ENCODE assay signal across 22 cellular contexts in the genomic region with DNA sequence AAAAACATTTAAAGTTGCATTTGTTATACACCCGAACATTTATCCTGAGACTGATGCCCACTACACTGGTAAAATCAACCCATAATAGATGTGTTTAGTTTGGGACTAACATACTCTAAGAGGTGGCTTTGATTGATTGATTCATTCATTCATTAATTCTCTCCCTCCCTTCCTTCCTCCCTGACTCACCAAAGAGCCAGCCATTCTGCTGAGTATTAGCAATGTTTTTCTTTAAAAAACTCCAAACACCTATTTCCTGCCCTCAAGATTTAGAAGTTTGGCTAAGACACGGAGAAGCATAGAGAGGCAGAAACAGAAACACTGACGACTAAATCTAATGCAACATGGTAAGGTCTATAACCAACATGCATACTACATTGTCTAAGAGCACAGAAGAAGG.
A peak's percentile ranks its signal among the peaks of the same experiment; 100 is the strongest.
DNase-seq lines count a peak whose midpoint lies in the region; ATAC-seq and TF ChIP-seq lines count a peak whose summit lies in the region.
"Had no signal": no experiment of that assay in that cellular context is flagged by ENCODE, and none has a peak within 500 bp of the region (broad histone marks: within the 10 kb centered on the region; RNA-seq: fewer than 3 reads in every experiment).

No MANE protein-coding gene starts in this region.

- in situ Hi-C loops in IMR-90 (cut with MboI; ENCODE audit: low sequenced_read_pairs): no loop called here

- H3K36me3 ChIP-seq in IMR-90 (ENCODE audit: control insufficient read depth, insufficient read depth, low read length) (no peaks in the 10 kb centered on the region), osteoblast (ENCODE audit: insufficient read depth, low read length) (no peaks in the 10 kb centered on the region)
- H3K36me3 ChIP-seq: BE2C had no signal

- H3K27ac ChIP-seq in IMR-90 (ENCODE audit: insufficient read depth, low read length) (no peak overlapping the region), osteoblast (ENCODE audit: low read depth, low read length) (no peak overlapping the region)
- H3K27ac ChIP-seq: A549; BLaER1 treated with 17β-estradiol and CSF1 and Interleukin-3, amounts not matched to agents 10 nM and 100 nM; GM23248 had no signal

- peak overlapping the region; percentile 26; the same call in 2 of the 3 replicates for H2BK15ac ChIP-seq in IMR-90 (ENCODE audit: low read depth, low read length)

- TF ChIP-seq POLR2A in IMR-90 (IDR thresholded peaks at IDR 0.05; ENCODE audit: low read depth, low read length): no peak

- no peaks in the 10 kb centered on the region for H3K79me2 ChIP-seq in osteoblast (ENCODE audit: insufficient read depth, low read length)

- H3K9ac ChIP-seq in IMR-90 (ENCODE audit: low read depth, low read length): no peak overlapping the region
- H3K9ac ChIP-seq: BLaER1 treated with 17β-estradiol and CSF1 and Interleukin-3, amounts not matched to agents 10 nM and 100 nM; GM23248 had no signal

- H3K36me3 Mint-ChIP-seq in stimulated activated effector memory CD8-positive, alpha-beta T cell treated with anti-CD3 and anti-CD28 coated beads, Interleukin-12 subunit alpha, Interleukin-12 subunit beta, amount 100 ng/mL, for 72 hours: no peaks in the 10 kb centered on the region

- ATAC-seq in IMR-90 (ENCODE audit: low read depth) (no peak; the same call in 1 of the 2 replicates), GM21529 (IDR thresholded peaks at IDR 0.05; ENCODE audit: unreplicated experiment) (no peak)
- no peak for ATAC-seq in stimulated activated effector memory CD8-positive, alpha-beta T cell treated with anti-CD3 and anti-CD28 coated beads, Interleukin-12 subunit alpha, Interleukin-12 subunit beta, amount 100 ng/mL, for 72 hours
- ATAC-seq: A549, HCT116 had no signal

- no peak overlapping the region for H4K5ac ChIP-seq in IMR-90 (ENCODE audit: low read depth, low read length)

- TF ChIP-seq CTCF in IMR-90 (conservative IDR thresholded peaks at IDR 0.05; ENCODE audit: low read depth, low read length) (no peak), fibroblast of pulmonary artery (IDR thresholded peaks at IDR 0.05; ENCODE audit: low read length, missing control alignments) (no peak), osteoblast (IDR thresholded peaks at IDR 0.05; ENCODE audit: extremely low read depth, low read depth, low read length) (no peak)

- H2BK20ac ChIP-seq in IMR-90 (ENCODE audit: low read depth, low read length): peak overlapping the region; percentile 63; the same call in 1 of the 2 replicates

- H2AK5ac ChIP-seq in IMR-90 (ENCODE audit: low read depth, low read length): no peak overlapping the region

- H3K79me1 ChIP-seq in IMR-90 (ENCODE audit: low read depth in 1 of 2, low read length in 2 of 2): peaks cover 0 to 3% of the 10 kb centered on the region in 2 experiments; a peak in 2 of 4 replicates

- H3K4me1 ChIP-seq in IMR-90 (ENCODE audit: control insufficient read depth, insufficient read depth, low read length) (peaks cover 14% of the 10 kb centered on the region), osteoblast (ENCODE audit: insufficient read depth, low read length) (peaks cover 6% of the 10 kb centered on the region)
- H3K4me1 ChIP-seq: A549; BLaER1 treated with 17β-estradiol and CSF1 and Interleukin-3, amounts not matched to agents 10 nM and 100 nM had no signal

- WGBS in IMR-90 (ENCODE audit: extremely low coverage in 2 of 2, insufficient read length in 1 of 2), 2 experiments: no CpG with 5 or more reads among the region's 3 CpGs

- H3K4me3 ChIP-seq in IMR-90 (ENCODE audit: insufficient read depth, low read depth, low read length) (no peak overlapping the region), fibroblast of pulmonary artery (replicated peaks; ENCODE audit: low read depth, low read length) (no peak overlapping the region), osteoblast (ENCODE audit: insufficient read depth, low read length) (no peak overlapping the region)
- H3K4me3 ChIP-seq: A549; BLaER1 treated with 17β-estradiol and CSF1 and Interleukin-3, amounts not matched to agents 10 nM and 100 nM; GM23248 had no signal

- 0 out of 2 replicates have a peak overlapping the region, but pooled peaks have one; percentile 58 for H2BK120ac ChIP-seq in IMR-90 (ENCODE audit: low read depth, low read length)

- H3K27me3 ChIP-seq in IMR-90 (ENCODE audit: control insufficient read depth, insufficient read depth, low read length) (no peaks in the 10 kb centered on the region), osteoblast (ENCODE audit: insufficient read depth, low read length) (no peaks in the 10 kb centered on the region)
- H3K27me3 ChIP-seq: BE2C; BLaER1 treated with 17β-estradiol and CSF1 and Interleukin-3, amounts not matched to agents 10 nM and 100 nM had no signal

- H4K8ac ChIP-seq in IMR-90 (ENCODE audit: low read depth in 2 of 2, low read length in 2 of 2): 0 out of 4 replicates have a peak overlapping the region, but pooled peaks of 1 of the 2 experiments have one; percentile 21

- H2AFZ ChIP-seq in IMR-90 (replicated peaks; ENCODE audit: low read length, poor library complexity) (no peak overlapping the region), osteoblast (ENCODE audit: low read length) (peak overlapping the region; percentile 16)
- H2AFZ ChIP-seq: GM23248 had no signal

- DNase-seq in IMR-90: peak; percentile 26
- DNase-seq in dermis blood vessel endothelial cell: peak; percentile 28
- peak; percentile 7 for DNase-seq in fibroblast of pulmonary artery (ENCODE audit: low read depth)
- DNase-seq in osteoblast (ENCODE audit: insufficient read length, low spot score, missing footprints): peak; percentile 44
- no peak for DNase-seq in stimulated activated effector memory CD8-positive, alpha-beta T cell treated with anti-CD3 and anti-CD28 coated beads, Interleukin-12 subunit alpha, Interleukin-12 subunit beta, amount 100 ng/mL, for 72 hours (ENCODE audit: low spot score in 2 of 2)
- no peak for DNase-seq in NCI-H187 (lab: John Stamatoyannopoulos, UW)
- DNase-seq: 8988T; ACHN; AML-193; BE2C; Calu3; CD4-positive, alpha-beta memory T cell; COR-L47; DMS53; DMS79 treated with DMSO at 0.1 percent for 48 hours; GF-D8; GM23248; H9 had no signal

- POLR2A ChIA-PET in IMR-90 (lab: Charles Lee; ENCODE audit: unreplicated experiment): no interaction called here

- H3K4me2 ChIP-seq in IMR-90 (ENCODE audit: low read depth, low read length) (peak overlapping the region; percentile 9; the same call in 1 of the 2 replicates), osteoblast (ENCODE audit: insufficient read depth, low read length) (no peak overlapping the region)
- H3K4me2 ChIP-seq: A549; BLaER1 treated with 17β-estradiol and CSF1 and Interleukin-3, amounts not matched to agents 10 nM and 100 nM had no signal

- H3K27ac Mint-ChIP-seq in stimulated activated effector memory CD8-positive, alpha-beta T cell treated with anti-CD3 and anti-CD28 coated beads, Interleukin-12 subunit alpha, Interleukin-12 subunit beta, amount 100 ng/mL, for 72 hours: no peak overlapping the region
- H3K27ac Mint-ChIP-seq: CD4-positive, alpha-beta memory T cell; H9 had no signal

- no peak overlapping the region for H3K18ac ChIP-seq in IMR-90 (ENCODE audit: low read depth, low read length)

- no peak for TF ChIP-seq RAD21 in IMR-90 (IDR thresholded peaks at IDR 0.05; ENCODE audit: low read length)

- peak overlapping the region; percentile 74; the same call in 1 of the 2 replicates for H3K14ac ChIP-seq in IMR-90 (replicated peaks; ENCODE audit: low read depth, low read length)

- H3K23ac ChIP-seq in IMR-90 (ENCODE audit: low read depth, low read length): peak overlapping the region; percentile 62; the same call in 1 of the 2 replicates

- no peaks in the 10 kb centered on the region for H3K4me1 Mint-ChIP-seq in stimulated activated effector memory CD8-positive, alpha-beta T cell treated with anti-CD3 and anti-CD28 coated beads, Interleukin-12 subunit alpha, Interleukin-12 subunit beta, amount 100 ng/mL, for 72 hours
- H3K4me1 Mint-ChIP-seq: CD4-positive, alpha-beta memory T cell had no signal

- no peak overlapping the region for H2AK9ac ChIP-seq in IMR-90 (replicated peaks; ENCODE audit: low read depth, low read length, poor library complexity)

- H3K9me3 ChIP-seq in IMR-90 (ENCODE audit: control insufficient read depth, insufficient read depth, low read length) (no peaks in the 10 kb centered on the region), osteoblast (ENCODE audit: low read depth, low read length) (no peaks in the 10 kb centered on the region)
- H3K9me3 ChIP-seq: A549; BE2C; BLaER1 treated with 17β-estradiol and CSF1 and Interleukin-3, amounts not matched to agents 10 nM and 100 nM had no signal

- H3K56ac ChIP-seq in IMR-90 (ENCODE audit: extremely low read depth, insufficient read depth, low read length): no peak overlapping the region

- peaks cover 9% of the 10 kb centered on the region for H3K9me1 ChIP-seq in IMR-90 (ENCODE audit: insufficient read depth, low read length)

- no peaks in the 10 kb centered on the region for H3K9me3 Mint-ChIP-seq in stimulated activated effector memory CD8-positive, alpha-beta T cell treated with anti-CD3 and anti-CD28 coated beads, Interleukin-12 subunit alpha, Interleukin-12 subunit beta, amount 100 ng/mL, for 72 hours
- H3K9me3 Mint-ChIP-seq: CD4-positive, alpha-beta memory T cell; H9 had no signal

- BruUV-seq in IMR-90 (replicated peaks; lab: Mats Ljungman, UMichigan): no TSS peak

- dilution Hi-C loops in IMR-90 (cut with HindIII; ENCODE audit: low sequenced_read_pairs, unreplicated experiment): no loop called here

- intact Hi-C loops in IMR-90 (cut with micrococcal nuclease): no loop called here

- H2BK5ac ChIP-seq in IMR-90 (ENCODE audit: low read depth, low read length, poor library complexity, severe bottlenecking): no peak overlapping the region

- no peak overlapping the region for H3K4me3 Mint-ChIP-seq in stimulated activated effector memory CD8-positive, alpha-beta T cell treated with anti-CD3 and anti-CD28 coated beads, Interleukin-12 subunit alpha, Interleukin-12 subunit beta, amount 100 ng/mL, for 72 hours
- H3K4me3 Mint-ChIP-seq: CD4-positive, alpha-beta memory T cell; H9 had no signal

- H4K20me1 ChIP-seq in IMR-90 (ENCODE audit: insufficient read depth, low read length) (no peaks in the 10 kb centered on the region), osteoblast (ENCODE audit: insufficient read depth, low read length) (no peaks in the 10 kb centered on the region)
- H4K20me1 ChIP-seq: BLaER1 treated with 17β-estradiol and CSF1 and Interleukin-3, amounts not matched to agents 10 nM and 100 nM had no signal

- H4K91ac ChIP-seq in IMR-90 (ENCODE audit: insufficient read depth, low read depth, low read length): peak overlapping the region; percentile 38; the same call in 1 of the 2 replicates

- CTCF ChIA-PET in IMR-90 (lab: Yijun Ruan, JAX): no interaction called here

- H3K4ac ChIP-seq in IMR-90 (ENCODE audit: low read depth, low read length): peak overlapping the region; percentile 52; the same call in 1 of the 2 replicates

TF ChIP-seq in IMR-90, 13 proteins besides CTCF, POLR2A, EP300 and RAD21 (continues in another document):
- no peak for TF ChIP-seq MXI1 (IDR thresholded peaks at IDR 0.05; ENCODE audit: borderline replicate concordance, low read depth, low read length)

Comparison
In these comparisons a context has a peak if more than half of its experiments do, and no peak if none do; other contexts are left out.
1. DNase-seq: peak in IMR-90 (single experiment), dermis blood vessel endothelial cell (single experiment), fibroblast of pulmonary artery (single experiment) and osteoblast (single experiment); none in stimulated activated effector memory CD8-positive, alpha-beta T cell treated with anti-CD3 and anti-CD28 coated beads, Interleukin-12 subunit alpha, Interleukin-12 subunit beta, amount 100 ng/mL, for 72 hours (0 of 2) and NCI-H187 (0 of 2).